In genomic region chr2:138518860-138519259, GRCh38 we compare ENCODE assay signal across 2 cellular contexts.
A peak's percentile ranks its signal among the peaks of the same experiment; 100 is the strongest.
TF ChIP-seq lines count a peak whose summit lies in the region.

No MANE protein-coding gene starts in this region.

TF ChIP-seq in HepG2, 621 proteins besides CTCF, POLR2A, EP300 and RAD21:
- TF ChIP-seq ZNF629 (CRISPR knock-in tag; conservative IDR thresholded peaks at IDR 0.05) (peak; percentile 70), GMEB1 (CRISPR knock-in tag; IDR thresholded peaks at IDR 0.05; ENCODE audit: borderline replicate concordance) (no peak), ZMAT3 (CRISPR knock-in tag; conservative IDR thresholded peaks at IDR 0.05) (no peak)

TF ChIP-seq in K562, 482 proteins besides CTCF, POLR2A, EP300 and RAD21:
- TF ChIP-seq SIN3B (IDR thresholded peaks at IDR 0.05; ENCODE audit: low read depth), result no peak
- peak; percentile 75 for TF ChIP-seq RBM25 (IDR thresholded peaks at IDR 0.05; ENCODE audit: low read depth, low read length, severe bottlenecking)
- TF ChIP-seq C11orf30 (IDR thresholded peaks at IDR 0.05; ENCODE audit: low read depth), result peak; percentile 15; the same call in 1 of the 2 replicates
